ENCODE assay signal across 9 cellular contexts in genomic region chr1:23393706-23394105, GRCh38. TPM values are rescaled to one million over a fixed set of nuclear protein-coding genes. Genes with fewer than 3 reads are reported as not detected.
DNase-seq lines count a peak whose midpoint lies in the region; ATAC-seq and TF ChIP-seq lines count a peak whose summit lies in the region.
"Had no signal": no experiment of that assay in that cellular context is flagged by ENCODE, and none has a peak within 500 bp of the region (broad histone marks: within the 10 kb centered on the region; RNA-seq: fewer than 3 reads in every experiment).

No MANE protein-coding gene starts in this region.

- H3K9me3 ChIP-seq in hepatocyte (ENCODE audit: low read depth) (no peaks in the 10 kb centered on the region), gastrocnemius medialis (no peaks in the 10 kb centered on the region), OCI-LY7 (ENCODE audit: low read length) (no peaks in the 10 kb centered on the region), SJCRH30 (replicated peaks) (no peaks in the 10 kb centered on the region)

- H3K4me2 ChIP-seq in hepatocyte (no peak overlapping the region), OCI-LY7 (ENCODE audit: low read length) (no peak overlapping the region)

- H3K36me3 ChIP-seq in hepatocyte (replicated peaks; ENCODE audit: insufficient read depth, low read depth): no peaks in the 10 kb centered on the region
- peaks cover 0 to 9% of the 10 kb centered on the region in 2 donors for H3K36me3 ChIP-seq in gastrocnemius medialis
- no peaks in the 10 kb centered on the region for H3K36me3 ChIP-seq in OCI-LY7 (ENCODE audit: insufficient read depth, low read length)
- no peaks in the 10 kb centered on the region for H3K36me3 ChIP-seq in SJCRH30

- H3K27ac ChIP-seq in hepatocyte (peak overlapping the region; percentile 84), gastrocnemius medialis (peak overlapping the region; percentile 46 to 70 (median 66)), OCI-LY7 (ENCODE audit: low read depth, low read length, poor library complexity, severe bottlenecking) (no peak overlapping the region), SJCRH30 (no peak overlapping the region)

- H3K79me2 ChIP-seq in hepatocyte (no peaks in the 10 kb centered on the region), OCI-LY7 (ENCODE audit: insufficient read depth, low read depth, low read length) (no peaks in the 10 kb centered on the region)

- CTCF ChIA-PET in OCI-LY7 (lab: Charles Lee; ENCODE audit: unreplicated experiment): no interaction called here

- TF ChIP-seq POLR2A in gastrocnemius medialis (IDR thresholded peaks at IDR 0.05): no peak

- TF ChIP-seq CTCF in astrocyte of the spinal cord (IDR thresholded peaks at IDR 0.05; ENCODE audit: low read depth, low read length) (no peak), hepatocyte (IDR thresholded peaks at IDR 0.05; ENCODE audit: poor library complexity) (no peak), gastrocnemius medialis (IDR thresholded peaks at IDR 0.05 in 4 of 5, conservative IDR thresholded peaks at IDR 0.05 in 1 of 5) (no peak), OCI-LY7 (conservative IDR thresholded peaks at IDR 0.05; ENCODE audit: low read length) (no peak)

- H3K27me3 ChIP-seq in hepatocyte (no peaks in the 10 kb centered on the region), gastrocnemius medialis (no peaks in the 10 kb centered on the region), SJCRH30 (no peaks in the 10 kb centered on the region)

- peak; percentile 11 to 15 for ATAC-seq in gastrocnemius medialis

- DNase-seq in ELF-1 (ENCODE audit: low read depth, low spot score) (peak; percentile 48), astrocyte of the spinal cord (ENCODE audit: low read depth, low spot score) (peak; percentile 83), hepatocyte (ENCODE audit: low spot score) (no peak), gastrocnemius medialis (no peak), AML-193 (lab: John Stamatoyannopoulos, UW) (no peak), T-helper 9 cell (no peak), OCI-LY7 (ENCODE audit: low spot score) (no peak), SJCRH30 (no peak)
- DNase-seq: stimulated activated CD4-positive, alpha-beta T cell treated with anti-CD3 and anti-CD28 coated beads, Interleukin-2, amount 100 ng/mL, for 48 hours had no signal

- 89% methylated on average over 10 of the region's 15 CpGs for WGBS in hepatocyte (ENCODE audit: low lambda C conversion rate, missing lambda C conversion rate)

- POLR2A ChIA-PET in OCI-LY7 (lab: Charles Lee): no interaction called here

- H3K4me1 ChIP-seq in hepatocyte (ENCODE audit: insufficient read depth) (peaks cover 10% of the 10 kb centered on the region), gastrocnemius medialis (peaks cover 14 to 23% of the 10 kb centered on the region in 2 donors), OCI-LY7 (ENCODE audit: insufficient read depth, low read length, poor library complexity, severe bottlenecking) (no peaks in the 10 kb centered on the region), SJCRH30 (peaks cover 13% of the 10 kb centered on the region)

- no peak overlapping the region for H3K4me3 ChIP-seq in astrocyte of the spinal cord (ENCODE audit: low read depth, low read length)
- no peak overlapping the region for H3K4me3 ChIP-seq in hepatocyte
- H3K4me3 ChIP-seq in gastrocnemius medialis: no peak overlapping the region
- no peak overlapping the region for H3K4me3 ChIP-seq in OCI-LY7 (ENCODE audit: low read depth, low read length, poor library complexity, severe bottlenecking)
- no peak overlapping the region for H3K4me3 ChIP-seq in SJCRH30

- in situ Hi-C loops in astrocyte of the spinal cord (cut with HindIII; ENCODE audit: low sequenced_read_pairs) (no loop called here), gastrocnemius medialis (cut with MboI; ENCODE audit: low sequenced_read_pairs in 4 of 4) (no loop called here)

- H3K9me2 ChIP-seq in hepatocyte (replicated peaks; ENCODE audit: insufficient read depth): no peaks in the 10 kb centered on the region
- no peaks in the 10 kb centered on the region for H3K9me2 ChIP-seq in OCI-LY7 (ENCODE audit: insufficient read depth, low read length)

- H2AFZ ChIP-seq in hepatocyte (no peak overlapping the region), OCI-LY7 (ENCODE audit: low read length) (no peak overlapping the region)

- H4K20me1 ChIP-seq in hepatocyte (ENCODE audit: insufficient read depth, poor library complexity, severe bottlenecking) (no peaks in the 10 kb centered on the region), OCI-LY7 (ENCODE audit: insufficient read depth, low read length) (no peaks in the 10 kb centered on the region)

- no TSS peak for BruUV-seq in OCI-LY7 (replicated peaks; lab: Mats Ljungman, UMichigan)

- intact Hi-C loops in gastrocnemius medialis (cut with DNase I; ENCODE audit: low total_unique reads) (no loop called here), OCI-LY7 (cut with micrococcal nuclease; ENCODE audit: unreplicated experiment) (no loop called here)

RNA-seq across cellular contexts. Expression of gene ZNF436, which starts 24.1 kb away (rescaled TPM):
- total RNA-seq in hepatocyte (15.5 and 17.1 TPM in 2 replicates), gastrocnemius medialis (1 to 10 TPM; 6.0 to 7.1 (median 6.8) TPM), OCI-LY7 (2022) (6.4 and 7.6 TPM in 2 replicates)
- 4.4 and 7.5 TPM in 2 replicates for polyA plus RNA-seq in hepatocyte
- 4.7 and 5.0 TPM in 2 replicates for total RNA-seq in OCI-LY7 (2014; rRNA removed; shearing (Covaris generic))
- total RNA-seq in SJCRH30 (2014; rRNA removed; shearing (Covaris generic)): 13.8 and 15.8 TPM in 2 replicates

RNA-seq across cellular contexts. Expression of gene TCEA3, which starts 30.8 kb away (rescaled TPM):
- total RNA-seq in hepatocyte (30.2 and 30.8 TPM in 2 replicates), gastrocnemius medialis (100 to 1,000 TPM; 128 to 242 (median 179) TPM), OCI-LY7 (2022) (not detected in 2 replicates)
- 27.6 and 31.2 TPM in 2 replicates for polyA plus RNA-seq in hepatocyte
- total RNA-seq in OCI-LY7 (2014; rRNA removed; shearing (Covaris generic)): 0.21 TPM in 1 of 2 replicates, not detected in the other
- 0.10 TPM in 1 of 2 replicates, not detected in the other for total RNA-seq in SJCRH30 (2014; rRNA removed; shearing (Covaris generic))

RNA-seq across cellular contexts. Expression of gene HNRNPR, which starts 49.6 kb away (rescaled TPM):
- total RNA-seq in hepatocyte (104 and 106 TPM in 2 replicates), gastrocnemius medialis (10 to 100 TPM; 36.5 to 56.3 (median 44.5) TPM), OCI-LY7 (2022) (282 and 298 TPM in 2 replicates)
- polyA plus RNA-seq in hepatocyte: 105 and 112 TPM in 2 replicates
- total RNA-seq in OCI-LY7 (2014; rRNA removed; shearing (Covaris generic)): 193 and 260 TPM in 2 replicates
- 342 and 380 TPM in 2 replicates for total RNA-seq in SJCRH30 (2014; rRNA removed; shearing (Covaris generic))

Comparison
In these comparisons a context has a peak if more than half of its experiments do, and no peak if none do; other contexts are left out.
1. DNase-seq: peak in ELF-1 (single experiment) and astrocyte of the spinal cord (single experiment); none in hepatocyte (single experiment), gastrocnemius medialis (0 of 2), AML-193 (0 of 2), T-helper 9 cell (single experiment), OCI-LY7 (single experiment) and SJCRH30 (0 of 2).
2. H3K27ac ChIP-seq: peak in hepatocyte (single experiment) and gastrocnemius medialis (4 of 4); none in OCI-LY7 (single experiment) and SJCRH30 (single experiment).
3. RNA of gene TCEA3, which starts 30.8 kb away (total RNA-seq): 128 to 242 TPM in gastrocnemius medialis and 30.2 to 30.8 TPM in hepatocyte; 0.21 TPM in OCI-LY7 and 0.10 TPM in SJCRH30; every median in the first group is over 10 times any median in the second.